ENCODE assay signal across 8 cellular contexts in the genomic region with DNA sequence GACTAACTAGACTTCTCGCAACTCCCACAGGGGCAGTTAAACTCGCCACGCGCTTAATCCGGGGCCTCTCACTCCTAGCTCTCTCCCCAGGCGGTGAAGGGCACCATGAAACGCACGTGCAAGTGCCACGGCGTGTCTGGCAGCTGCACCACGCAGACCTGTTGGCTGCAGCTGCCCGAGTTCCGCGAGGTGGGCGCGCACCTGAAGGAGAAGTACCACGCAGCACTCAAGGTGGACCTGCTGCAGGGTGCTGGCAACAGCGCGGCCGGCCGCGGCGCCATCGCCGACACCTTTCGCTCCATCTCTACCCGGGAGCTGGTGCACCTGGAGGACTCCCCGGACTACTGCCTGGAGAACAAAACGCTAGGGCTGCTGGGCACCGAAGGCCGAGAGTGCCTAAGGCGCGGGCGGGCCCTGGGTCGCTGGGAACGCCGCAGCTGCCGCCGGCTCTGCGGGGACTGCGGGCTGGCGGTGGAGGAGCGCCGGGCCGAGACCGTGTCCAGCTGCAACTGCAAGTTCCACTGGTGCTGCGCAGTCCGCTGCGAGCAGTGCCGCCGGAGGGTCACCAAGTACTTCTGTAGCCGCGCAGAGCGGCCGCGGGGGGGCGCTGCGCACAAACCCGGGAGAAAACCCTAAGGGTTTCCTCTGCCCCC. TPM values are rescaled to one million over a fixed set of nuclear protein-coding genes. Genes with fewer than 3 reads are reported as not detected.
DNase-seq lines count a peak whose midpoint lies in the region; ATAC-seq and TF ChIP-seq lines count a peak whose summit lies in the region.

No MANE protein-coding gene starts in this region.

- H3K4me1 ChIP-seq in upper lobe of left lung, result peaks cover 13 to 20% (median 18%) of the 10 kb centered on the region in 4 donors

- H3K27me3 ChIP-seq in upper lobe of left lung, result no peaks in the 10 kb centered on the region

- no peak for TF ChIP-seq EP300 in upper lobe of left lung (IDR thresholded peaks at IDR 0.05)

- no peak for TF ChIP-seq POLR2A in upper lobe of left lung (IDR thresholded peaks at IDR 0.05)

- peak overlapping the region; percentile 79 to 86 (median 85) for H3K4me3 Mint-ChIP-seq in T-cell

- ATAC-seq in GM19351 (IDR thresholded peaks at IDR 0.05; ENCODE audit: unreplicated experiment), result peak; percentile 56
- peak; percentile 65 to 70 (median 68) for ATAC-seq in T-cell (replicated peaks in 1 of 4)
- peak; percentile 93 for ATAC-seq in left ventricle myocardium superior
- ATAC-seq in upper lobe of left lung (ENCODE audit: low FRiP score in 2 of 2), result peak; percentile 82 to 91

- 1 to 2% methylated on average over 12 to 30 of the region's 59 CpGs for WGBS in upper lobe of left lung, 2 donors

- intact Hi-C loops in left ventricle myocardium superior (cut with micrococcal nuclease) (no loop called here), posterior cingulate gyrus (cut with DNase I) (no loop called here)

- peaks cover 0 to 15% (median 5%) of the 10 kb centered on the region in 4 donors for H3K36me3 ChIP-seq in upper lobe of left lung

- CTCF ChIA-PET in T-cell (lab: Charles Lee), result interaction anchor here (0.6 to 6.7 kb wide), 22 partner anchors 8 to 147 kb away, joined by 3 to 61 read pairs (median 4); a partner anchor contains a TSS

- peaks cover 11 to 22% (median 14%) of the 10 kb centered on the region in 3 donors for H3K4me1 Mint-ChIP-seq in T-cell

- H3K27ac ChIP-seq in upper lobe of left lung, result no peak overlapping the region

- peaks cover 17 to 23% of the 10 kb centered on the region in 2 donors for H3K27me3 Mint-ChIP-seq in T-cell

- H3K4me3 ChIP-seq in AG09309 (ENCODE audit: control insufficient read depth, low read depth, low read length), result peak overlapping the region; percentile 50
- peak overlapping the region in 3 of 4 donors; percentile 46 to 60 (median 57) for H3K4me3 ChIP-seq in upper lobe of left lung

- H3K27ac Mint-ChIP-seq in T-cell, result no peak overlapping the region

- POLR2A ChIA-PET in T-cell (lab: Charles Lee), result interaction anchor here in 1 of 2 donors (0.6 kb wide), 1 partner anchor 16 kb away, joined by 3 read pairs; no protein-coding TSS in a partner anchor

- no peaks in the 10 kb centered on the region for H3K9me3 ChIP-seq in upper lobe of left lung

- H3K36me3 Mint-ChIP-seq in T-cell, result peaks cover 15% of the 10 kb centered on the region

- DNase-seq in AG09309 (ENCODE audit: low read depth) (peak; percentile 17), NAMALWA (ENCODE audit: low spot score) (peak; percentile 65), T-cell (peak; percentile 29 to 74 (median 56)), amygdala (lab: John Stamatoyannopoulos, UW) (peak in 51 of 56 donors; percentile 2 to 74 (median 38)), left ventricle myocardium superior (peak; percentile 80), posterior cingulate gyrus (peak; percentile 55 to 96 (median 73)), upper lobe of left lung (peak; percentile 81 to 95)

- TF ChIP-seq CTCF in AG09309 (IDR thresholded peaks at IDR 0.05; ENCODE audit: control insufficient read depth, insufficient read depth, low read depth, low read length, missing control alignments) (peak; percentile 89), upper lobe of left lung (IDR thresholded peaks at IDR 0.05) (peak; percentile 55 to 82 (median 72))

- no peaks in the 10 kb centered on the region for H3K9me3 Mint-ChIP-seq in T-cell

RNA-seq across cellular contexts. Expression of a gene that starts 19.5 kb away (rescaled TPM):
- under 1 TPM in 2 of 5 donors, not detected in 3; 0.20 to 0.23 TPM for total RNA-seq in T-cell
- not detected for total RNA-seq in left ventricle myocardium superior
- total RNA-seq in upper lobe of left lung, result under 1 TPM in 1 of 6 donors, not detected in 5; 0.17 TPM

RNA-seq across cellular contexts. Expression of a gene that starts 37.4 kb away (rescaled TPM):
- 10 to 100 TPM; 47.6 to 80.6 (median 50.2) TPM for total RNA-seq in T-cell
- total RNA-seq in left ventricle myocardium superior, result 8.5 TPM
- 10 to 100 TPM in 3 of 6 donors, 1 to 10 TPM in 3; 3.6 to 43.0 (median 10.3) TPM for total RNA-seq in upper lobe of left lung

RNA-seq across cellular contexts. Expression of a gene that starts 47.4 kb away (rescaled TPM):
- total RNA-seq in T-cell (100 to 1,000 TPM; 138 to 175 (median 166) TPM), left ventricle myocardium superior (451 TPM), upper lobe of left lung (100 to 1,000 TPM; 110 to 152 (median 137) TPM)

RNA-seq across cellular contexts. Expression of a gene that starts 53.4 kb away (rescaled TPM):
- total RNA-seq in T-cell (10 to 100 TPM; 40.9 to 53.4 (median 51.9) TPM), left ventricle myocardium superior (54.6 TPM), upper lobe of left lung (10 to 100 TPM in 4 of 6 donors, 1 to 10 TPM in 2; 7.2 to 34.6 (median 18.4) TPM)

Comparison
In these comparisons a context has a peak if more than half of its experiments do, and no peak if none do; other contexts are left out.
1. DNase-seq: peak in every context shown above with its lines; median percentile 88 in upper lobe of left lung; 80 in left ventricle myocardium superior; 73 in posterior cingulate gyrus; 65 in NAMALWA; 56 in T-cell; 38 in amygdala; 17 in AG09309.